Comparison of ENCODE assay signal across 1 cellular context in the genomic region with DNA sequence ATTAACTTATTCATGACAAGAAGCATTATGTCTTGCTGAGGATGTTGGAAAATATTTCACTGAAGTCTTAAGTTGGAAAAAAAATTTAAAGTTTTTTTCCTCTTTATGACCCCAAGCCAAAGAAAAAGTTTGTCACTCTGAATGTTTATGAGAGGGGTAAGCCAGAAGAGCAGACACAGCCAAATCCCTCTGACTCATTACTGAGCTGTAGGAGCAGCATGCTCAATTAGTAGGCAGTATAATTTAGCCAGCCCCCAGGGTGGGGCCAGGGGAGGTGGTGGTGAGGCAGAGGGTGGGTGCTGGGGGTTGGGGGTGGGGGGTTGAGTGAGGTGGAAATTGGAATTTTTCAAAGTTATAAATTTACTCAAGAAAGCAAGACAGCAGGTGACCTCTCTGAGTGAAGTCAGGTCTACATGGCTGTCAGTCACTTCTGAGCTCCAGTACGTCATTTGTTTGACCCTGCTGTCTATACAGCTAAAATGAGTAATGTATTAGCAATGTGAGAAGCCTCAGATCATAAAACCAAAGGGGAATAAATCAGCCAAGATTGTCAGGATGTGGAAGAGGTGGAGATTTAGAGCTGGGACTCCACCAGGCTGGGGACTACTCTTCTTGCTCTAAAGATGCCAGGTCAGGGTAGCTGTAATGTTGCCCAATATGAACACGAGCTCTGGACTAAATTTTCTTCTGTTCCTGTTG.
TF ChIP-seq lines count a peak whose summit lies in the region.

No MANE protein-coding gene starts in this region.

TF ChIP-seq in A549, 52 proteins besides CTCF, POLR2A, EP300 and RAD21 (continued from another document):
- TF ChIP-seq, protein P1, sequence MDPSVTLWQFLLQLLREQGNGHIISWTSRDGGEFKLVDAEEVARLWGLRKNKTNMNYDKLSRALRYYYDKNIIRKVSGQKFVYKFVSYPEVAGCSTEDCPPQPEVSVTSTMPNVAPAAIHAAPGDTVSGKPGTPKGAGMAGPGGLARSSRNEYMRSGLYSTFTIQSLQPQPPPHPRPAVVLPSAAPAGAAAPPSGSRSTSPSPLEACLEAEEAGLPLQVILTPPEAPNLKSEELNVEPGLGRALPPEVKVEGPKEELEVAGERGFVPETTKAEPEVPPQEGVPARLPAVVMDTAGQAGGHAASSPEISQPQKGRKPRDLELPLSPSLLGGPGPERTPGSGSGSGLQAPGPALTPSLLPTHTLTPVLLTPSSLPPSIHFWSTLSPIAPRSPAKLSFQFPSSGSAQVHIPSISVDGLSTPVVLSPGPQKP (IDR thresholded peaks at IDR 0.05; ENCODE audit: low read depth, low read length) = no peak
- no peak for TF ChIP-seq NFE2L2 (conservative IDR thresholded peaks at IDR 0.05; ENCODE audit: low read length)
- TF ChIP-seq ESRRA (IDR thresholded peaks at IDR 0.05; ENCODE audit: borderline replicate concordance, low read length) = no peak
- no peak for TF ChIP-seq FOXS1 (CRISPR knock-in tag; IDR thresholded peaks at IDR 0.05)
- TF ChIP-seq, protein P2, sequence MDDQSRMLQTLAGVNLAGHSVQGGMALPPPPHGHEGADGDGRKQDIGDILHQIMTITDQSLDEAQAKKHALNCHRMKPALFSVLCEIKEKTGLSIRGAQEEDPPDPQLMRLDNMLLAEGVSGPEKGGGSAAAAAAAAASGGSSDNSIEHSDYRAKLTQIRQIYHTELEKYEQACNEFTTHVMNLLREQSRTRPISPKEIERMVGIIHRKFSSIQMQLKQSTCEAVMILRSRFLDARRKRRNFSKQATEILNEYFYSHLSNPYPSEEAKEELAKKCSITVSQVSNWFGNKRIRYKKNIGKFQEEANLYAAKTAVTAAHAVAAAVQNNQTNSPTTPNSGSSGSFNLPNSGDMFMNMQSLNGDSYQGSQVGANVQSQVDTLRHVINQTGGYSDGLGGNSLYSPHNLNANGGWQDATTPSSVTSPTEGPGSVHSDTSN (IDR thresholded peaks at IDR 0.05) = 0 out of 2 replicates have a peak, but pooled peaks have one; percentile 15
- TF ChIP-seq, protein P3, sequence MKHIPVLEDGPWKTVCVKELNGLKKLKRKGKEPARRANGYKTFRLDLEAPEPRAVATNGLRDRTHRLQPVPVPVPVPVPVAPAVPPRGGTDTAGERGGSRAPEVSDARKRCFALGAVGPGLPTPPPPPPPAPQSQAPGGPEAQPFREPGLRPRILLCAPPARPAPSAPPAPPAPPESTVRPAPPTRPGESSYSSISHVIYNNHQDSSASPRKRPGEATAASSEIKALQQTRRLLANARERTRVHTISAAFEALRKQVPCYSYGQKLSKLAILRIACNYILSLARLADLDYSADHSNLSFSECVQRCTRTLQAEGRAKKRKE (CRISPR knock-in tag; IDR thresholded peaks at IDR 0.05; ENCODE audit: low read depth) = no peak
- TF ChIP-seq, protein P4, sequence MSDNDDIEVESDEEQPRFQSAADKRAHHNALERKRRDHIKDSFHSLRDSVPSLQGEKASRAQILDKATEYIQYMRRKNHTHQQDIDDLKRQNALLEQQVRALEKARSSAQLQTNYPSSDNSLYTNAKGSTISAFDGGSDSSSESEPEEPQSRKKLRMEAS (IDR thresholded peaks at IDR 0.05) = no peak
- TF ChIP-seq, protein P5, sequence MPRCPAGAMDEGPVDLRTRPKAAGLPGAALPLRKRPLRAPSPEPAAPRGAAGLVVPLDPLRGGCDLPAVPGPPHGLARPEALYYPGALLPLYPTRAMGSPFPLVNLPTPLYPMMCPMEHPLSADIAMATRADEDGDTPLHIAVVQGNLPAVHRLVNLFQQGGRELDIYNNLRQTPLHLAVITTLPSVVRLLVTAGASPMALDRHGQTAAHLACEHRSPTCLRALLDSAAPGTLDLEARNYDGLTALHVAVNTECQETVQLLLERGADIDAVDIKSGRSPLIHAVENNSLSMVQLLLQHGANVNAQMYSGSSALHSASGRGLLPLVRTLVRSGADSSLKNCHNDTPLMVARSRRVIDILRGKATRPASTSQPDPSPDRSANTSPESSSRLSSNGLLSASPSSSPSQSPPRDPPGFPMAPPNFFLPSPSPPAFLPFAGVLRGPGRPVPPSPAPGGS (IDR thresholded peaks at IDR 0.05) = no peak
- no peak for TF ChIP-seq CHD4 (IDR thresholded peaks at IDR 0.05; ENCODE audit: borderline replicate concordance)
- no peak for TF ChIP-seq BHLHE40 (IDR thresholded peaks at IDR 0.05; ENCODE audit: low read depth, low read length)
